In genomic region chr17:49351572-49352140, GRCh38 we compare ENCODE assay signal across 1 cellular context.
TF ChIP-seq lines count a peak whose summit lies in the region.

No MANE protein-coding gene starts in this region.

TF ChIP-seq in endothelial cell of umbilical vein, 7 proteins besides CTCF, POLR2A, EP300 and RAD21 (continued from another document):
- no peak for TF ChIP-seq MAX (IDR thresholded peaks at IDR 0.05; ENCODE audit: insufficient read depth, insufficient read length)
TF ChIP-seq in endothelial cell of umbilical vein: peak in this region for 0.
